Comparison of ENCODE assay signal across 1 cellular context in the genomic region with DNA sequence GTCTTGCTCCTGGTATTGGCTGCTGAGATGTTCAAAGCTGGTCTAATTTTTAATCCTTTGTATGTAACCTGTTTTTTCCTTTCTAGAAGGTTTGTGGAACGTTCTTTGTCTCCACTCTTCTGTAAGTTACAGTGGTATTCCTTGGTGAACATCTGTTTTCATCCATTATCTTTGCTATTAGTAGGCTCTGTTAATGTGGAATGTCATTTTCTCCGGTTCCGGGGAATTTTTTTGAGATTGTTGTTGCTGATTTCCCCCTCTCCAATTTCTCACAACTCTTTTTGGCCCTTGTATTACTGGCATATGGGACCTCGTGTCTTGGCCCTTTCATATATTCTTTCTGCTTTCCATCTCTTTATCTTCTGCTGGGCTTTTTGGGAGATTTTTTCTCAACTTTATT.
TF ChIP-seq lines count a peak whose summit lies in the region.

No MANE protein-coding gene starts in this region.

TF ChIP-seq in A549, 52 proteins besides CTCF, POLR2A, EP300 and RAD21:
- TF ChIP-seq, protein P1, sequence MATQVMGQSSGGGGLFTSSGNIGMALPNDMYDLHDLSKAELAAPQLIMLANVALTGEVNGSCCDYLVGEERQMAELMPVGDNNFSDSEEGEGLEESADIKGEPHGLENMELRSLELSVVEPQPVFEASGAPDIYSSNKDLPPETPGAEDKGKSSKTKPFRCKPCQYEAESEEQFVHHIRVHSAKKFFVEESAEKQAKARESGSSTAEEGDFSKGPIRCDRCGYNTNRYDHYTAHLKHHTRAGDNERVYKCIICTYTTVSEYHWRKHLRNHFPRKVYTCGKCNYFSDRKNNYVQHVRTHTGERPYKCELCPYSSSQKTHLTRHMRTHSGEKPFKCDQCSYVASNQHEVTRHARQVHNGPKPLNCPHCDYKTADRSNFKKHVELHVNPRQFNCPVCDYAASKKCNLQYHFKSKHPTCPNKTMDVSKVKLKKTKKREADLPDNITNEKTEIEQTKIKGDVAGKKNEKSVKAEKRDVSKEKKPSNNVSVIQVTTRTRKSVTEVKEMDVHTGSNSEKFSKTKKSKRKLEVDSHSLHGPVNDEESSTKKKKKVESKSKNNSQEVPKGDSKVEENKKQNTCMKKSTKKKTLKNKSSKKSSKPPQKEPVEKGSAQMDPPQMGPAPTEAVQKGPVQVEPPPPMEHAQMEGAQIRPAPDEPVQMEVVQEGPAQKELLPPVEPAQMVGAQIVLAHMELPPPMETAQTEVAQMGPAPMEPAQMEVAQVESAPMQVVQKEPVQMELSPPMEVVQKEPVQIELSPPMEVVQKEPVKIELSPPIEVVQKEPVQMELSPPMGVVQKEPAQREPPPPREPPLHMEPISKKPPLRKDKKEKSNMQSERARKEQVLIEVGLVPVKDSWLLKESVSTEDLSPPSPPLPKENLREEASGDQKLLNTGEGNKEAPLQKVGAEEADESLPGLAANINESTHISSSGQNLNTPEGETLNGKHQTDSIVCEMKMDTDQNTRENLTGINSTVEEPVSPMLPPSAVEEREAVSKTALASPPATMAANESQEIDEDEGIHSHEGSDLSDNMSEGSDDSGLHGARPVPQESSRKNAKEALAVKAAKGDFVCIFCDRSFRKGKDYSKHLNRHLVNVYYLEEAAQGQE (IDR thresholded peaks at IDR 0.05), result no peak
- TF ChIP-seq, protein P2, sequence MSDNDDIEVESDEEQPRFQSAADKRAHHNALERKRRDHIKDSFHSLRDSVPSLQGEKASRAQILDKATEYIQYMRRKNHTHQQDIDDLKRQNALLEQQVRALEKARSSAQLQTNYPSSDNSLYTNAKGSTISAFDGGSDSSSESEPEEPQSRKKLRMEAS (IDR thresholded peaks at IDR 0.05), result no peak
- TF ChIP-seq PHF8 (IDR thresholded peaks at IDR 0.05; ENCODE audit: borderline replicate concordance, low read depth), result no peak
- TF ChIP-seq, protein P3, sequence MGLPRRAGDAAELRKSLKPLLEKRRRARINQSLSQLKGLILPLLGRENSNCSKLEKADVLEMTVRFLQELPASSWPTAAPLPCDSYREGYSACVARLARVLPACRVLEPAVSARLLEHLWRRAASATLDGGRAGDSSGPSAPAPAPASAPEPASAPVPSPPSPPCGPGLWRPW (IDR thresholded peaks at IDR 0.05), result no peak
- TF ChIP-seq, protein P4, sequence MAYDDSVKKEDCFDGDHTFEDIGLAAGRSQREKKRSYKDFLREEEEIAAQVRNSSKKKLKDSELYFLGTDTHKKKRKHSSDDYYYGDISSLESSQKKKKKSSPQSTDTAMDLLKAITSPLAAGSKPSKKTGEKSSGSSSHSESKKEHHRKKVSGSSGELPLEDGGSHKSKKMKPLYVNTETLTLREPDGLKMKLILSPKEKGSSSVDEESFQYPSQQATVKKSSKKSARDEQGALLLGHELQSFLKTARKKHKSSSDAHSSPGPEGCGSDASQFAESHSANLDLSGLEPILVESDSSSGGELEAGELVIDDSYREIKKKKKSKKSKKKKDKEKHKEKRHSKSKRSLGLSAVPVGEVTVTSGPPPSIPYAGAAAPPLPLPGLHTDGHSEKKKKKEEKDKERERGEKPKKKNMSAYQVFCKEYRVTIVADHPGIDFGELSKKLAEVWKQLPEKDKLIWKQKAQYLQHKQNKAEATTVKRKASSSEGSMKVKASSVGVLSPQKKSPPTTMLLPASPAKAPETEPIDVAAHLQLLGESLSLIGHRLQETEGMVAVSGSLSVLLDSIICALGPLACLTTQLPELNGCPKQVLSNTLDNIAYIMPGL (CRISPR knock-in tag; IDR thresholded peaks at IDR 0.05; ENCODE audit: borderline replicate concordance), result no peak
